ENCODE assay signal across 9 cellular contexts in genomic region chr3:185744997-185745843, GRCh38.
DNase-seq lines count a peak whose midpoint lies in the region; ATAC-seq, FAIRE-seq and TF ChIP-seq lines count a peak whose summit lies in the region.
"Had no signal": no experiment of that assay in that cellular context is flagged by ENCODE, and none has a peak within 500 bp of the region (broad histone marks: within the 10 kb centered on the region; RNA-seq: fewer than 3 reads in every experiment).

No MANE protein-coding gene starts in this region.

- no peak for TF ChIP-seq POLR2A in GM12892 (IDR thresholded peaks at IDR 0.05; ENCODE audit: low read depth, low read length)
- TF ChIP-seq POLR2A in sigmoid colon (IDR thresholded peaks at IDR 0.05): no peak

- H3K4me2 ChIP-seq in astrocyte (ENCODE audit: low read length): peak overlapping the region; percentile 76

- H3K36me3 Mint-ChIP-seq in astrocyte (ENCODE audit: low read depth, unreplicated experiment) (peaks cover 6% of the 10 kb centered on the region), nephron progenitor cell (ENCODE audit: low read depth) (peaks cover 8% of the 10 kb centered on the region), immature natural killer cell (no peaks in the 10 kb centered on the region)

- H3K4me1 Mint-ChIP-seq in astrocyte (ENCODE audit: low read depth, unreplicated experiment) (peaks cover 59% of the 10 kb centered on the region), nephron progenitor cell (peaks cover 60% of the 10 kb centered on the region), immature natural killer cell (peaks cover 9 to 16% of the 10 kb centered on the region in 2 donors)

- 28 to 37% methylated on average over 12 of the region's 12 CpGs for WGBS in sigmoid colon, 2 donors

- H4K20me1 ChIP-seq in astrocyte (ENCODE audit: insufficient read depth, low read length): peaks cover 64% of the 10 kb centered on the region

- H3K27ac ChIP-seq in astrocyte (ENCODE audit: low read depth, low read length) (peak overlapping the region; percentile 92), sigmoid colon (no peak overlapping the region)
- H3K27ac ChIP-seq: heart right ventricle had no signal

- no peak overlapping the region for H2AFZ ChIP-seq in astrocyte (ENCODE audit: low read depth, low read length)

- no peaks in the 10 kb centered on the region for H3K36me3 ChIP-seq in astrocyte (ENCODE audit: insufficient read depth, low read length)
- H3K36me3 ChIP-seq in sigmoid colon: no peaks in the 10 kb centered on the region
- H3K36me3 ChIP-seq: heart right ventricle had no signal

- no peak for TF ChIP-seq CTCF in astrocyte (IDR thresholded peaks at IDR 0.05; ENCODE audit: insufficient read depth, low read depth, low read length)
- no peak for TF ChIP-seq CTCF in nephron progenitor cell (IDR thresholded peaks at IDR 0.05)
- TF ChIP-seq CTCF in sigmoid colon (IDR thresholded peaks at IDR 0.05): no peak

- H3K9ac ChIP-seq in astrocyte (ENCODE audit: low read length): peak overlapping the region; percentile 72

- FAIRE-seq in GM12892 (lab: Jason Lieb, UNC): peak; percentile 81
- peak; percentile 56 for FAIRE-seq in astrocyte (lab: Jason Lieb, UNC)

- intact Hi-C loops in sigmoid colon (cut with DNase I): no loop called here

- no peak for TF ChIP-seq EP300 in sigmoid colon (IDR thresholded peaks at IDR 0.05)

- H3K27ac Mint-ChIP-seq in astrocyte (ENCODE audit: unreplicated experiment) (peak overlapping the region; percentile 96), nephron progenitor cell (peak overlapping the region; percentile 96), immature natural killer cell (peak overlapping the region in 1 of 6 donors; percentile 63)

- H3K4me3 Mint-ChIP-seq in astrocyte (ENCODE audit: unreplicated experiment): peak overlapping the region; percentile 75
- peak overlapping the region; percentile 14 for H3K4me3 Mint-ChIP-seq in nephron progenitor cell
- peak overlapping the region in 2 of 5 donors; percentile 26 to 41 for H3K4me3 Mint-ChIP-seq in immature natural killer cell

- DNase-seq in GM12892 (ENCODE audit: insufficient read length) (peak; percentile 19), astrocyte (ENCODE audit: low read depth) (peak; percentile 90), nephron progenitor cell (peak; percentile 34), sigmoid colon (no peak), immature natural killer cell (no peak)
- DNase-seq: heart right ventricle had no signal

- H3K79me2 ChIP-seq in astrocyte (ENCODE audit: insufficient read depth, low read length): peaks cover 85% of the 10 kb centered on the region

- H3K27me3 Mint-ChIP-seq in astrocyte (ENCODE audit: low read depth, unreplicated experiment): no peaks in the 10 kb centered on the region
- H3K27me3 Mint-ChIP-seq in nephron progenitor cell (ENCODE audit: low read depth, poor library complexity): no peaks in the 10 kb centered on the region
- H3K27me3 Mint-ChIP-seq in immature natural killer cell (ENCODE audit: low read depth in 3 of 3): no peaks in the 10 kb centered on the region

- H3K9me3 ChIP-seq in astrocyte (ENCODE audit: insufficient read depth, low read depth, low read length) (no peaks in the 10 kb centered on the region), sigmoid colon (no peaks in the 10 kb centered on the region)
- H3K9me3 ChIP-seq: heart right ventricle had no signal

- H3K4me1 ChIP-seq in astrocyte (ENCODE audit: insufficient read depth, low read length): peaks cover 21% of the 10 kb centered on the region
- no peaks in the 10 kb centered on the region for H3K4me1 ChIP-seq in sigmoid colon

- peak; percentile 70 for ATAC-seq in HG03196 (IDR thresholded peaks at IDR 0.05; ENCODE audit: unreplicated experiment)
- ATAC-seq in HG03280 (IDR thresholded peaks at IDR 0.05; ENCODE audit: unreplicated experiment): no peak
- no peak for ATAC-seq in GM21528 (IDR thresholded peaks at IDR 0.05; ENCODE audit: low FRiP score, unreplicated experiment)

- H3K9me3 Mint-ChIP-seq in astrocyte (ENCODE audit: unreplicated experiment): no peaks in the 10 kb centered on the region
- H3K9me3 Mint-ChIP-seq in nephron progenitor cell: no peaks in the 10 kb centered on the region
- no peaks in the 10 kb centered on the region for H3K9me3 Mint-ChIP-seq in immature natural killer cell

- H3K27me3 ChIP-seq in astrocyte (ENCODE audit: insufficient read depth, low read length) (no peaks in the 10 kb centered on the region), sigmoid colon (no peaks in the 10 kb centered on the region)
- H3K27me3 ChIP-seq: heart right ventricle had no signal

- peak overlapping the region; percentile 24 for H3K4me3 ChIP-seq in astrocyte (ENCODE audit: insufficient read depth, low read depth, low read length)
- H3K4me3 ChIP-seq in sigmoid colon: no peak overlapping the region
- H3K4me3 ChIP-seq: heart right ventricle had no signal

Comparison
In these comparisons a context has a peak if more than half of its experiments do, and no peak if none do; other contexts are left out.
1. DNase-seq: peak in GM12892 (single experiment), astrocyte (single experiment) and nephron progenitor cell (single experiment); none in sigmoid colon (single experiment) and immature natural killer cell (0 of 3).